16 cellular contexts compared by ENCODE assay signal in genomic region chr9:127290666-127291065, GRCh38. TPM values are rescaled to one million over a fixed set of nuclear protein-coding genes. Genes with fewer than 3 reads are reported as not detected.
DNase-seq lines count a peak whose midpoint lies in the region; TF ChIP-seq lines count a peak whose summit lies in the region.
"Had no signal": no experiment of that assay in that cellular context is flagged by ENCODE, and none has a peak within 500 bp of the region (broad histone marks: within the 10 kb centered on the region; RNA-seq: fewer than 3 reads in every experiment).

No MANE protein-coding gene starts in this region.

- H3K4me3 ChIP-seq in foreskin fibroblast (ENCODE audit: low read depth in 1 of 2, low read length in 2 of 2) = no peak overlapping the region
- H3K4me3 ChIP-seq: SJCRH30 had no signal

- in situ Hi-C loops in G401 (cut with HindIII; ENCODE audit: low sequenced_read_pairs) = no loop called here

- no peak for TF ChIP-seq CTCF in foreskin fibroblast (IDR thresholded peaks at IDR 0.05; ENCODE audit: low read depth, low read length)

- DNase-seq in NCI-H82 (lab: John Stamatoyannopoulos, UW) (peak; percentile 25), NCI-H82 treated with DMSO at 0.1 percent for 48 hours (lab: John Stamatoyannopoulos, UW; ENCODE audit: unreplicated experiment) (no peak), G401 (ENCODE audit: low spot score) (peak; percentile 35), NCI-H69 (lab: John Stamatoyannopoulos, UW) (peak; percentile 25), foreskin fibroblast (peak; percentile 5 to 54), NCI-H146 treated with DMSO at 0.1 percent for 48 hours (lab: John Stamatoyannopoulos, UW; ENCODE audit: unreplicated experiment) (no peak), SKM-1 (lab: John Stamatoyannopoulos, UW; ENCODE audit: unreplicated experiment) (no peak), NCI-H526 treated with DMSO at 0.1 percent for 48 hours (lab: John Stamatoyannopoulos, UW) (no peak)
- DNase-seq: BE2C, DND-41, NCI-H1105 treated with DMSO at 0.1 percent for 48 hours, NCI-H1694, NCI-H2081 treated with DMSO at 0.1 percent for 48 hours, NCI-H345, NCI-H748 treated with DMSO at 0.1 percent for 48 hours, SJCRH30 had no signal

RNA-seq across cellular contexts. Expression of gene GARNL3, which starts 26.1 kb away (rescaled TPM):
- 7.5 and 14.3 TPM in 2 replicates for total RNA-seq in G401 (2014; rRNA removed; shearing (Covaris generic))

Comparison
In these comparisons a context has a peak if more than half of its experiments do, and no peak if none do; other contexts are left out.
1. DNase-seq: peak in NCI-H82 (single experiment), G401 (single experiment), NCI-H69 (single experiment) and foreskin fibroblast (2 of 2); none in NCI-H82 treated with DMSO at 0.1 percent for 48 hours (single experiment), NCI-H146 treated with DMSO at 0.1 percent for 48 hours (single experiment), SKM-1 (single experiment) and NCI-H526 treated with DMSO at 0.1 percent for 48 hours (single experiment).